8 cellular contexts compared by ENCODE assay signal in the genomic region with DNA sequence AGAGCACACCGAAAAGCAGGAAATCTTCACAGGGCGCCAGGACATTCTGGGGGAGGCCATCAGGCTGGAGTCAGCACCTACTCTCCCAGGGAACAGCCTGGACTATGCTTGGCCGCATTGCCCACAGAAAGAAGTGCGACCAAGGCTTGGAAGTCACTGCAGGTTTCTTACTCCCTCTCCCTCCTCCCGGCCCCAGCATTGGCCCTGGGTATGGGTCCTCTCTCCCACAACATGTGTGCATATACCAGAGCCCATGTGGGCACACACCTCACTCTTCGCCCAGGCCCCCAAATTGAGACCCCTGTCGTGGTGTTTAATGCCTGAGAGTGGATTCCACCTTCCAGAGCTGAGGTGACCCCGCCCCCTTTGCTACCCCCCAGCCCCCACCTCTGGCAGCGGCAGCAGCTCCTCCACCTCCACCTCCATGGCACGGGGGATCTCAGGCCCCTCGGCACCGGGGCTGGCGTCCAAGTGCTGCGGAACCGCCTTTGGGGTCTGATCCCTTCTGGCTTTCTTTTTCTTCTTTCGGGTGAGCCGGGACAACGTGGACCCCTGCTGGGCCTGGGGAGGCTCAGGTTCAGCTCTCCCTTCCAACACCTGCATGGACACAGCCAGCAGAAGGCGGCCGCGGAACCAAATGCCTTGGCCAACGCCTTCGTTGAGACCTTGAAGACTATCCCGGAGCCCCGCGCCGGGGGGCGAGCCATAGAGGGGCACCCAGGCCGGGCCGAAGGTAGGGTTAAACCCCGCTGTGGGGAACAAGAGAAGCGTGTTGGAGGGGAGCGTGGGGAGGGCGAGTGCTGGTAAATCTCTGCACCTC. TPM values are rescaled to one million over a fixed set of nuclear protein-coding genes. Genes with fewer than 3 reads are reported as not detected.
DNase-seq lines count a peak whose midpoint lies in the region; ATAC-seq and TF ChIP-seq lines count a peak whose summit lies in the region.

No MANE protein-coding gene starts in this region.

- H3K27ac Mint-ChIP-seq in T-helper 2 cell treated with Interferon-gamma antibody and Interleukin-4, amounts not matched to agents 5 μg/mL and 100 μg/mL, for 36 hours = no peak overlapping the region
- no peak overlapping the region for H3K27ac Mint-ChIP-seq in chondrocyte (ENCODE audit: unreplicated experiment)

- WGBS in testis, 2 donors = 14 to 35% methylated on average over 20 to 28 of the region's 34 CpGs

- DNase-seq in T-helper 2 cell treated with Interferon-gamma antibody and Interleukin-4, amounts not matched to agents 5 μg/mL and 100 μg/mL, for 36 hours (ENCODE audit: low spot score) = no peak
- no peak for DNase-seq in T-helper 2 cell
- DNase-seq in chondrocyte (ENCODE audit: low spot score) = peak; percentile 86
- DNase-seq in testis = no peak
- DNase-seq in 8988T = no peak

- peak overlapping the region in 1 of 2 donors; percentile 66 for H3K9ac ChIP-seq in mucosa of rectum (ENCODE audit: low read depth in 1 of 2, low read length in 2 of 2)

- TF ChIP-seq CTCF in chondrocyte (IDR thresholded peaks at IDR 0.05) (no peak), testis (IDR thresholded peaks at IDR 0.05) (no peak)

- H3K27ac ChIP-seq in mucosa of rectum (ENCODE audit: low read depth in 2 of 2, low read length in 2 of 2) (no peak overlapping the region), testis (no peak overlapping the region)

- TF ChIP-seq POLR2A in testis (IDR thresholded peaks at IDR 0.05) = no peak

- H3K4me3 ChIP-seq in mucosa of rectum (ENCODE audit: low read length in 2 of 2) (peak overlapping the region; percentile 56 to 65), testis (peak overlapping the region; percentile 21 to 32)

- peaks cover 0 to 7% of the 10 kb centered on the region in 2 donors for H3K27me3 ChIP-seq in mucosa of rectum (ENCODE audit: control insufficient read depth in 2 of 2, insufficient read depth in 2 of 2, low read length in 2 of 2)
- no peaks in the 10 kb centered on the region for H3K27me3 ChIP-seq in testis

- peaks cover 58% of the 10 kb centered on the region for H3K27me3 Mint-ChIP-seq in T-helper 2 cell treated with Interferon-gamma antibody and Interleukin-4, amounts not matched to agents 5 μg/mL and 100 μg/mL, for 36 hours (ENCODE audit: low read depth)
- H3K27me3 Mint-ChIP-seq in chondrocyte (ENCODE audit: low read depth) = peaks cover 9% of the 10 kb centered on the region

- no peaks in the 10 kb centered on the region for H3K9me3 Mint-ChIP-seq in T-helper 2 cell treated with Interferon-gamma antibody and Interleukin-4, amounts not matched to agents 5 μg/mL and 100 μg/mL, for 36 hours
- H3K9me3 Mint-ChIP-seq in chondrocyte (ENCODE audit: low read depth) = no peaks in the 10 kb centered on the region

- intact Hi-C loops in testis (cut with DNase I; ENCODE audit: low total_unique reads) = no loop called here

- H3K9me3 ChIP-seq in mucosa of rectum (ENCODE audit: control insufficient read depth in 2 of 2, low read length in 2 of 2) (no peaks in the 10 kb centered on the region), testis (no peaks in the 10 kb centered on the region)

- peaks cover 3% of the 10 kb centered on the region for H3K4me1 Mint-ChIP-seq in T-helper 2 cell treated with Interferon-gamma antibody and Interleukin-4, amounts not matched to agents 5 μg/mL and 100 μg/mL, for 36 hours (ENCODE audit: low read depth)
- peaks cover 10% of the 10 kb centered on the region for H3K4me1 Mint-ChIP-seq in chondrocyte (ENCODE audit: low read depth)

- H3K36me3 ChIP-seq in mucosa of rectum (ENCODE audit: control insufficient read depth in 2 of 2, insufficient read depth in 2 of 2, low read length in 2 of 2) (no peaks in the 10 kb centered on the region), testis (ENCODE audit: low read depth, missing control alignments) (no peaks in the 10 kb centered on the region)

- H3K4me3 Mint-ChIP-seq in T-helper 2 cell treated with Interferon-gamma antibody and Interleukin-4, amounts not matched to agents 5 μg/mL and 100 μg/mL, for 36 hours = peak overlapping the region; percentile 74
- peak overlapping the region; percentile 72 for H3K4me3 Mint-ChIP-seq in chondrocyte (ENCODE audit: unreplicated experiment)

- no peaks in the 10 kb centered on the region for H3K36me3 Mint-ChIP-seq in T-helper 2 cell treated with Interferon-gamma antibody and Interleukin-4, amounts not matched to agents 5 μg/mL and 100 μg/mL, for 36 hours (ENCODE audit: low read depth)
- no peaks in the 10 kb centered on the region for H3K36me3 Mint-ChIP-seq in chondrocyte (ENCODE audit: low read depth)

- ATAC-seq in GM21825 (IDR thresholded peaks at IDR 0.05; ENCODE audit: unreplicated experiment) (no peak), HG03025 (IDR thresholded peaks at IDR 0.05; ENCODE audit: low FRiP score, unreplicated experiment) (no peak)

- H3K4me1 ChIP-seq in mucosa of rectum (ENCODE audit: control insufficient read depth in 2 of 2, insufficient read depth in 2 of 2, low read length in 2 of 2) = peaks cover 0 to 13% of the 10 kb centered on the region in 2 donors
- H3K4me1 ChIP-seq in testis = peaks cover 10% of the 10 kb centered on the region

RNA-seq across cellular contexts. Expression of a gene that starts 15.2 kb away (rescaled TPM):
- total RNA-seq in chondrocyte (1.9 to 8.8 TPM (median 8.6 TPM) in 3 replicates), testis (10 to 100 TPM; 21.6 to 49.0 TPM)
- polyA plus RNA-seq in testis (ENCODE audit: insufficient read depth, low read depth, low replicate concordance) = 39.0 TPM

RNA-seq across cellular contexts. Expression of a gene that starts 58.5 kb away (rescaled TPM):
- 203 to 278 TPM (median 208 TPM) in 3 replicates for total RNA-seq in chondrocyte
- total RNA-seq in testis = 100 to 1,000 TPM; 337 to 338 TPM
- 493 TPM for polyA plus RNA-seq in testis (ENCODE audit: insufficient read depth, low read depth, low replicate concordance)
